20 cellular contexts compared by ENCODE assay signal in genomic region chr22:38863531-38864131, GRCh38. TPM values are rescaled to one million over a fixed set of nuclear protein-coding genes. Genes with fewer than 3 reads are reported as not detected.
DNase-seq lines count a peak whose midpoint lies in the region; ATAC-seq, FAIRE-seq and TF ChIP-seq lines count a peak whose summit lies in the region.
"Had no signal": no experiment of that assay in that cellular context is flagged by ENCODE, and none has a peak within 500 bp of the region (broad histone marks: within the 10 kb centered on the region; RNA-seq: fewer than 3 reads in every experiment).

No MANE protein-coding gene starts in this region.

- peak; percentile 18 for TF ChIP-seq POLR2A in GM18951 (IDR thresholded peaks at IDR 0.05; ENCODE audit: extremely low read depth, insufficient read depth, insufficient read length)
- TF ChIP-seq POLR2A in K562 (conservative IDR thresholded peaks at IDR 0.05) = no peak; the same call in 1 of the 2 replicates

- H3K4me1 ChIP-seq in K562 (replicated peaks in 1 of 2; ENCODE audit: control insufficient read depth in 2 of 2, insufficient read depth in 2 of 2, low read length in 2 of 2) (peaks cover 0 to 35% of the 10 kb centered on the region in 2 experiments; a peak in 3 of 5 replicates), osteoblast (ENCODE audit: insufficient read depth, low read length) (peaks cover 5% of the 10 kb centered on the region), kidney (ENCODE audit: control insufficient read depth in 1 of 2, insufficient read depth in 1 of 2, low read depth in 1 of 2, low read length in 2 of 2) (peaks cover 0 to 10% of the 10 kb centered on the region in 2 donors)
- H3K4me1 ChIP-seq: foreskin keratinocyte had no signal

- peak; percentile 7 for DNase-seq in activated CD4-positive, alpha-beta T cell treated with anti-CD3 and anti-CD28 coated beads for 36 hours
- no peak for DNase-seq in activated CD4-positive, alpha-beta T cell treated with anti-CD3 and anti-CD28 coated beads for 48 hours
- DNase-seq in K562 (ENCODE audit: extremely low read depth in 1 of 4, low spot score in 3 of 4) (no peak), osteoblast (ENCODE audit: insufficient read length, low spot score, missing footprints) (peak; percentile 81), HPDE6-E6E7 (ENCODE audit: extremely low spot score) (no peak), kidney (no peak), type B pancreatic cell (ENCODE audit: extremely low spot score, unreplicated experiment) (no peak)
- DNase-seq: 8988T; activated CD4-positive, alpha-beta T cell treated with anti-CD3 and anti-CD28 coated beads, Interleukin-2, amount 50 U/mL, for 48 hours; amygdala; C1 segment of cervical spinal cord; foreskin keratinocyte; GM23248; Kasumi-1; naive B cell; NCI-H1105; NCI-H748 treated with DMSO at 0.1 percent for 48 hours had no signal

- no peaks in the 10 kb centered on the region for H3K27me3 Mint-ChIP-seq in activated CD4-positive, alpha-beta T cell treated with anti-CD3 and anti-CD28 coated beads for 36 hours
- no peaks in the 10 kb centered on the region for H3K27me3 Mint-ChIP-seq in type B pancreatic cell

- no peak for TF ChIP-seq RAD21 in K562 (CRISPR knock-in tag; conservative IDR thresholded peaks at IDR 0.05 in 1 of 2, IDR thresholded peaks at IDR 0.05 in 1 of 2)

- H3K9me3 ChIP-seq in K562 (replicated peaks; ENCODE audit: control insufficient read depth, insufficient read depth, low read depth, low read length) (no peaks in the 10 kb centered on the region), osteoblast (ENCODE audit: low read depth, low read length) (no peaks in the 10 kb centered on the region), kidney (ENCODE audit: control insufficient read depth in 1 of 2, low read length in 2 of 2) (no peaks in the 10 kb centered on the region)
- H3K9me3 ChIP-seq: tibial nerve had no signal

- H3K9ac ChIP-seq in K562 (ENCODE audit: insufficient read depth in 1 of 2, low read depth in 2 of 2, low read length in 2 of 2) (no peak overlapping the region), kidney (ENCODE audit: low read length in 2 of 2) (no peak overlapping the region)

- H3K4me1 Mint-ChIP-seq in activated CD4-positive, alpha-beta T cell treated with anti-CD3 and anti-CD28 coated beads for 36 hours = peaks cover 7% of the 10 kb centered on the region
- H3K4me1 Mint-ChIP-seq in type B pancreatic cell (ENCODE audit: unreplicated experiment) = peaks cover 13% of the 10 kb centered on the region

- no peaks in the 10 kb centered on the region for H3K9me3 Mint-ChIP-seq in activated CD4-positive, alpha-beta T cell treated with anti-CD3 and anti-CD28 coated beads for 36 hours (ENCODE audit: low read depth)
- H3K9me3 Mint-ChIP-seq in type B pancreatic cell = no peaks in the 10 kb centered on the region
- H3K9me3 Mint-ChIP-seq: naive B cell had no signal

- peaks cover 21% of the 10 kb centered on the region for H3K36me3 Mint-ChIP-seq in activated CD4-positive, alpha-beta T cell treated with anti-CD3 and anti-CD28 coated beads for 36 hours (ENCODE audit: low read depth)
- H3K36me3 Mint-ChIP-seq in type B pancreatic cell = no peaks in the 10 kb centered on the region
- H3K36me3 Mint-ChIP-seq: naive B cell had no signal

- H3K4me3 Mint-ChIP-seq in activated CD4-positive, alpha-beta T cell treated with anti-CD3 and anti-CD28 coated beads for 36 hours = no peak overlapping the region
- H3K4me3 Mint-ChIP-seq in type B pancreatic cell = no peak overlapping the region

- in situ Hi-C loops in GM18951 (cut with MboI; ENCODE audit: low sequenced_read_pairs, unreplicated experiment) (no loop called here), K562 (cut with MboI) (no loop called here)

- H4K20me1 ChIP-seq in K562 (replicated peaks; ENCODE audit: control insufficient read depth, insufficient read depth, low read length) (no peaks in the 10 kb centered on the region), osteoblast (ENCODE audit: insufficient read depth, low read length) (peaks cover 59% of the 10 kb centered on the region)

- H3K4me2 ChIP-seq in K562 (ENCODE audit: insufficient read depth, low read length) (no peak overlapping the region), osteoblast (ENCODE audit: insufficient read depth, low read length) (no peak overlapping the region)

- H3K9me1 ChIP-seq in K562 (ENCODE audit: control insufficient read depth, insufficient read depth, low read length) = peaks cover 2% of the 10 kb centered on the region

- TF ChIP-seq CTCF in K562 (IDR thresholded peaks at IDR 0.05 in 2 of 3, conservative IDR thresholded peaks at IDR 0.05 in 1 of 3; ENCODE audit: insufficient read depth in 2 of 3, low read depth in 1 of 3, low read length in 3 of 3) (no peak), osteoblast (IDR thresholded peaks at IDR 0.05; ENCODE audit: extremely low read depth, low read depth, low read length) (no peak), kidney (IDR thresholded peaks at IDR 0.05; ENCODE audit: borderline replicate concordance, extremely low read depth, insufficient read depth) (no peak), type B pancreatic cell (conservative IDR thresholded peaks at IDR 0.05) (no peak)

- POLR2A ChIA-PET in activated CD4-positive, alpha-beta T cell treated with anti-CD3 and anti-CD28 coated beads for 36 hours (lab: Charles Lee) = interaction anchor here (0.5 kb wide), 1 partner anchor 141 kb away, joined by 4 read pairs; no protein-coding TSS in a partner anchor
- POLR2A ChIA-PET in K562 (lab: Yijun Ruan, JAX) = interaction anchor here (0.6 to 1.6 kb wide), 5 partner anchors 10 to 235 kb away, joined by 3 to 4 read pairs (median 3); partner anchors contain the start of gene GTPBP1

- H2AFZ ChIP-seq in K562 (ENCODE audit: low read depth, low read length) = no peak overlapping the region
- no peak overlapping the region for H2AFZ ChIP-seq in osteoblast (ENCODE audit: low read length)
- H2AFZ ChIP-seq: GM23248 had no signal

- H3K27me3 ChIP-seq in K562 (ENCODE audit: control insufficient read depth in 2 of 2, insufficient read depth in 2 of 2, low read length in 2 of 2) (no peaks in the 10 kb centered on the region), osteoblast (ENCODE audit: insufficient read depth, low read length) (peaks cover 3% of the 10 kb centered on the region)
- H3K27me3 ChIP-seq: tibial nerve had no signal

- no peak for ATAC-seq in activated CD4-positive, alpha-beta T cell treated with anti-CD3 and anti-CD28 coated beads for 36 hours
- no peak for ATAC-seq in K562
- ATAC-seq: foreskin keratinocyte had no signal

- 80% methylated on average over 5 of the region's 12 CpGs for WGBS in K562 (ENCODE audit: insufficient coverage, low coverage, missing lambda C conversion rate)

- no peak overlapping the region for H3K27ac Mint-ChIP-seq in activated CD4-positive, alpha-beta T cell treated with anti-CD3 and anti-CD28 coated beads for 36 hours
- no peak overlapping the region for H3K27ac Mint-ChIP-seq in type B pancreatic cell

- intact Hi-C loops in activated CD4-positive, alpha-beta T cell treated with anti-CD3 and anti-CD28 coated beads for 36 hours (cut with DNase I, micrococcal nuclease) = no loop called here
- intact Hi-C loops in K562 (cut with micrococcal nuclease) (no loop called here), kidney (cut with DNase I) (loop anchor here (10.0 kb wide), 2 partner anchors 141 to 251 kb away; no protein-coding TSS in a partner anchor)

- H3K79me2 ChIP-seq in K562 (ENCODE audit: control insufficient read depth, insufficient read depth, low read length) (peaks cover 6% of the 10 kb centered on the region), osteoblast (ENCODE audit: insufficient read depth, low read length) (peaks cover 4% of the 10 kb centered on the region)

- peaks cover 35% of the 10 kb centered on the region; the same call in 2 of the 3 replicates for H3K36me3 ChIP-seq in K562 (ENCODE audit: control insufficient read depth, insufficient read depth, low read length)
- peaks cover 16% of the 10 kb centered on the region for H3K36me3 ChIP-seq in osteoblast (ENCODE audit: insufficient read depth, low read length)
- H3K36me3 ChIP-seq in kidney (ENCODE audit: control insufficient read depth in 1 of 2, insufficient read depth in 2 of 2, low read length in 2 of 2) = no peaks in the 10 kb centered on the region

- H3K27ac ChIP-seq in K562 (ENCODE audit: extremely low read depth, low read depth, low read length) (no peak overlapping the region), osteoblast (ENCODE audit: low read depth, low read length) (no peak overlapping the region), kidney (ENCODE audit: low read depth in 2 of 2, low read length in 2 of 2) (no peak overlapping the region)
- H3K27ac ChIP-seq: foreskin keratinocyte, GM23248 had no signal

- no peak overlapping the region for H3K4me3 ChIP-seq in K562
- H3K4me3 ChIP-seq in osteoblast (ENCODE audit: insufficient read depth, low read length) = no peak overlapping the region
- H3K4me3 ChIP-seq in kidney (ENCODE audit: low read length in 2 of 2) = no peak overlapping the region
- H3K4me3 ChIP-seq: GM23248, tibial nerve had no signal

- no peak for TF ChIP-seq EP300 in K562 (IDR thresholded peaks at IDR 0.05; ENCODE audit: low read length)

- CTCF ChIA-PET in activated CD4-positive, alpha-beta T cell treated with anti-CD3 and anti-CD28 coated beads for 36 hours (lab: Charles Lee) = no interaction called here
- CTCF ChIA-PET in K562 (lab: Yijun Ruan, JAX; ENCODE audit: low intra/inter-chr PET ratio) = no interaction called here

- no TSS peak for BruUV-seq in K562 (replicated peaks; lab: Mats Ljungman, UMichigan)

- no peak for FAIRE-seq in K562 (lab: Jason Lieb, UNC)
- FAIRE-seq in kidney (lab: Jason Lieb, UNC) = no peak
- FAIRE-seq: TTC549 had no signal

RNA-seq across cellular contexts. Expression of gene CBX6, which starts 8.4 kb away (rescaled TPM):
- 100 to 1,000 TPM in 1 of 2 experiments, 10 to 100 TPM in 1; 96.1 to 112 TPM for total RNA-seq in activated CD4-positive, alpha-beta T cell treated with anti-CD3 and anti-CD28 coated beads for 36 hours
- total RNA-seq in K562 (2011; cell fraction: chromatin; rRNA removed; ENCODE audit: low replicate concordance) = 20.8 and 48.0 TPM in 2 replicates
- total RNA-seq in K562 (2011; cell fraction: nucleolus; rRNA removed) = 32.9 and 39.0 TPM in 2 replicates
- 29.8 and 36.5 TPM in 2 replicates for total RNA-seq in K562 (2011; cell fraction: nucleoplasm; rRNA removed)
- 14.6 and 18.4 TPM in 2 replicates for total RNA-seq in K562 (2014; rRNA removed)
- 7.4 and 8.0 TPM in 2 replicates for total RNA-seq in K562 (2014; rRNA removed; fragmentation: Illumina TruSeq; extraction: Trizol)
- total RNA-seq in K562 (2015; rRNA removed; fragmentation: Illumina TruSeq; extraction: Trizol) = 10.7 and 11.2 TPM in 2 replicates
- total RNA-seq in K562 (2021) = 29.4 and 31.6 TPM in 2 replicates
- 3.3 TPM in 2 replicates for polyA plus RNA-seq in K562 (2011; rRNA removed)
- polyA plus RNA-seq in K562 (2011; cell fraction: cytosol; rRNA removed) = 2.4 and 7.2 TPM in 2 replicates
- 12.5 and 31.3 TPM in 2 replicates for polyA plus RNA-seq in K562 (2011; cell fraction: nucleus; rRNA removed)
- polyA plus RNA-seq in K562 (2012) = 6.6 and 8.2 TPM in 2 replicates
- 7.2 and 10.0 TPM in 2 replicates for polyA plus RNA-seq in K562 (2014; fragmentation: Illumina TruSeq; extraction: Trizol)
- polyA plus RNA-seq in K562 (2014; fragmentation: Nextera tagmentation; extraction: Ambion mirVana) = 1 to 10 TPM in 1 of 2 experiments, under 1 TPM in 1; 0.75 to 1.2 TPM
- polyA plus RNA-seq in K562 (2014; rRNA removed) = 8.0 and 9.0 TPM in 2 replicates
- 6.9 and 8.8 TPM in 2 replicates for polyA minus RNA-seq in K562 (2011; rRNA and poly(A)+ RNA removed)
- polyA minus RNA-seq in K562 (2011; cell fraction: cytosol; rRNA and poly(A)+ RNA removed) = 12.9 and 18.3 TPM in 2 replicates
- 24.7 and 27.6 TPM in 2 replicates for polyA minus RNA-seq in K562 (2011; cell fraction: nucleus; rRNA and poly(A)+ RNA removed)
- total RNA-seq in osteoblast = 58.6 and 59.5 TPM in 2 replicates
- 113 TPM for total RNA-seq in kidney
- 24.9 TPM for polyA plus RNA-seq in kidney (ENCODE audit: insufficient read depth, low read depth, low replicate concordance)
- total RNA-seq in type B pancreatic cell (ENCODE audit: low replicate concordance) = 93.5 and 116 TPM in 2 replicates

RNA-seq across cellular contexts. Expression of gene NPTXR, which starts 19.8 kb away (rescaled TPM):
- 1 to 10 TPM; 1.3 to 1.4 TPM for total RNA-seq in activated CD4-positive, alpha-beta T cell treated with anti-CD3 and anti-CD28 coated beads for 36 hours
- total RNA-seq in K562 (2011; cell fraction: chromatin; rRNA removed; ENCODE audit: low replicate concordance) = 1.3 and 3.0 TPM in 2 replicates
- 3.0 and 3.3 TPM in 2 replicates for total RNA-seq in K562 (2011; cell fraction: nucleolus; rRNA removed)
- total RNA-seq in K562 (2011; cell fraction: nucleoplasm; rRNA removed) = 2.9 and 4.0 TPM in 2 replicates
- total RNA-seq in K562 (2014; rRNA removed) = 1.0 and 1.1 TPM in 2 replicates
- total RNA-seq in K562 (2014; rRNA removed; fragmentation: Illumina TruSeq; extraction: Trizol) = 0.51 and 0.54 TPM in 2 replicates
- 0.65 and 0.72 TPM in 2 replicates for total RNA-seq in K562 (2015; rRNA removed; fragmentation: Illumina TruSeq; extraction: Trizol)
- total RNA-seq in K562 (2021) = 3.0 and 3.1 TPM in 2 replicates
- 1.8 and 3.3 TPM in 2 replicates for polyA plus RNA-seq in K562 (2011; rRNA removed)
- 2.5 and 2.8 TPM in 2 replicates for polyA plus RNA-seq in K562 (2011; cell fraction: cytosol; rRNA removed)
- polyA plus RNA-seq in K562 (2011; cell fraction: nucleus; rRNA removed) = 2.1 and 2.8 TPM in 2 replicates
- polyA plus RNA-seq in K562 (2012) = 1.7 and 3.2 TPM in 2 replicates
- polyA plus RNA-seq in K562 (2014; fragmentation: Illumina TruSeq; extraction: Trizol) = 2.3 and 2.6 TPM in 2 replicates
- under 1 TPM; 0.01 to 0.10 TPM for polyA plus RNA-seq in K562 (2014; fragmentation: Nextera tagmentation; extraction: Ambion mirVana)
- 1.5 and 1.7 TPM in 2 replicates for polyA plus RNA-seq in K562 (2014; rRNA removed)
- polyA minus RNA-seq in K562 (2011; rRNA and poly(A)+ RNA removed) = 1.9 and 2.7 TPM in 2 replicates
- 2.6 and 4.7 TPM in 2 replicates for polyA minus RNA-seq in K562 (2011; cell fraction: cytosol; rRNA and poly(A)+ RNA removed)
- 0.94 and 1.00 TPM in 2 replicates for polyA minus RNA-seq in K562 (2011; cell fraction: nucleus; rRNA and poly(A)+ RNA removed)
- 0.72 and 1.5 TPM in 2 replicates for total RNA-seq in osteoblast
- total RNA-seq in kidney = 12.5 TPM
- polyA plus RNA-seq in kidney (ENCODE audit: insufficient read depth, low read depth, low replicate concordance) = 1.1 TPM
- 5.9 and 6.9 TPM in 2 replicates for total RNA-seq in type B pancreatic cell (ENCODE audit: low replicate concordance)

Comparison
In these comparisons a context has a peak if more than half of its experiments do, and no peak if none do; other contexts are left out.
1. DNase-seq: peak in activated CD4-positive, alpha-beta T cell treated with anti-CD3 and anti-CD28 coated beads for 36 hours (single experiment) and osteoblast (single experiment); none in activated CD4-positive, alpha-beta T cell treated with anti-CD3 and anti-CD28 coated beads for 48 hours (single experiment), K562 (0 of 4), HPDE6-E6E7 (single experiment), kidney (single experiment) and type B pancreatic cell (single experiment).